In the genomic region with DNA sequence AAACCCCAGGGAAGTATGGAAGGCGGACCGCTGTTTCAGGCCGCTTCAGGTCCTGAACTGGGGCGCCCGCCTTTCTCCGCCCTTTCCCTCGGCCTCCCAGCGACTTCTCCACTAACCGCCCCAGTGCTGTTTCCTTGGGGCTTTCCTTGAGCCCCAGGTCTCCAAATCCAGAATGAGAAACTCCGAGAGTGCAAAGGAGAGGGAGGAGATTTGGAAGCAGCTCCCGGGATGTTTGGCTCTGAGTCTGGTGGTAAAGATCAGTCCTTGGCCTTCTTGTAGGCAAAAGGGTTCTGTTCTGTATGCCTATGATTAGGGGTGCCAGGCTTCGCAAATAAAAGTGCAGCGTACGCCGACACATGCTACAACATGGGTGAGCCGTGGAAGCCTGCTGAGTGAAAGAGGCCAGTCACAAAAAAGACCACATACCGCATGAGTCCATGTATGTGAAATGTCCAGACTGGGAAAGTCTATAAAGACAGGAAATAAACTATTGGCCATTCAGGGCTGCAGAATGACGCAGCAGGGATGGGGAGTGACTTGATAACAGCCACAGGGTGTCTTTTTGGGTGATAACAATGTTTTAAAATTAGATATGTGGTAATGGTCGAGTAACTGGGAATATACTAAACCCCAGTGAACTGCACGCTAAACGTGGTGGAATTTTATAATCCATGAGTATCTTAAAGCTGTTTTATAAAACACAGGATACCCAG, we compare ENCODE assay signal across 1 cellular context.
TF ChIP-seq lines count a peak whose summit lies in the region.

No MANE protein-coding gene starts in this region.

TF ChIP-seq in SK-N-SH treated with all-trans-retinoic acid at 6 μM for 48 hours, 23 proteins besides CTCF, POLR2A, EP300 and RAD21 (continued from another document):
- TF ChIP-seq ZNF8 (CRISPR knock-in tag; IDR thresholded peaks at IDR 0.05) (no peak), PPARA (CRISPR knock-in tag; IDR thresholded peaks at IDR 0.05; ENCODE audit: borderline replicate concordance) (no peak), ZFP30 (CRISPR knock-in tag; IDR thresholded peaks at IDR 0.05) (no peak), TCF4 (CRISPR knock-in tag; IDR thresholded peaks at IDR 0.05; ENCODE audit: borderline replicate concordance) (no peak), CSDC2 (CRISPR knock-in tag; IDR thresholded peaks at IDR 0.05) (no peak), ZFP3 (CRISPR knock-in tag; IDR thresholded peaks at IDR 0.05) (no peak), BACH2 (CRISPR knock-in tag; IDR thresholded peaks at IDR 0.05; ENCODE audit: borderline replicate concordance) (no peak), ESRRG (CRISPR knock-in tag; IDR thresholded peaks at IDR 0.05) (no peak), ISL1 (CRISPR knock-in tag; IDR thresholded peaks at IDR 0.05) (no peak)
- TF ChIP-seq, protein P1, sequence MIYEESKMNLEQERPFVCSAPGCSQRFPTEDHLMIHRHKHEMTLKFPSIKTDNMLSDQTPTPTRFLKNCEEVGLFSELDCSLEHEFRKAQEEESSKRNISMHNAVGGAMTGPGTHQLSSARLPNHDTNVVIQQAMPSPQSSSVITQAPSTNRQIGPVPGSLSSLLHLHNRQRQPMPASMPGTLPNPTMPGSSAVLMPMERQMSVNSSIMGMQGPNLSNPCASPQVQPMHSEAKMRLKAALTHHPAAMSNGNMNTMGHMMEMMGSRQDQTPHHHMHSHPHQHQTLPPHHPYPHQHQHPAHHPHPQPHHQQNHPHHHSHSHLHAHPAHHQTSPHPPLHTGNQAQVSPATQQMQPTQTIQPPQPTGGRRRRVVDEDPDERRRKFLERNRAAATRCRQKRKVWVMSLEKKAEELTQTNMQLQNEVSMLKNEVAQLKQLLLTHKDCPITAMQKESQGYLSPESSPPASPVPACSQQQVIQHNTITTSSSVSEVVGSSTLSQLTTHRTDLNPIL (CRISPR knock-in tag; IDR thresholded peaks at IDR 0.05; ENCODE audit: low read depth), result no peak
- TF ChIP-seq, protein P2, sequence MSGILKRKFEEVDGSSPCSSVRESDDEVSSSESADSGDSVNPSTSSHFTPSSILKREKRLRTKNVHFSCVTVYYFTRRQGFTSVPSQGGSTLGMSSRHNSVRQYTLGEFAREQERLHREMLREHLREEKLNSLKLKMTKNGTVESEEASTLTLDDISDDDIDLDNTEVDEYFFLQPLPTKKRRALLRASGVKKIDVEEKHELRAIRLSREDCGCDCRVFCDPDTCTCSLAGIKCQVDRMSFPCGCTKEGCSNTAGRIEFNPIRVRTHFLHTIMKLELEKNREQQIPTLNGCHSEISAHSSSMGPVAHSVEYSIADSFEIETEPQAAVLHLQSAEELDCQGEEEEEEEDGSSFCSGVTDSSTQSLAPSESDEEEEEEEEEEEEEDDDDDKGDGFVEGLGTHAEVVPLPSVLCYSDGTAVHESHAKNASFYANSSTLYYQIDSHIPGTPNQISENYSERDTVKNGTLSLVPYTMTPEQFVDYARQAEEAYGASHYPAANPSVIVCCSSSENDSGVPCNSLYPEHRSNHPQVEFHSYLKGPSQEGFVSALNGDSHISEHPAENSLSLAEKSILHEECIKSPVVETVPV (CRISPR knock-in tag; IDR thresholded peaks at IDR 0.05), result no peak
- TF ChIP-seq, protein P3, sequence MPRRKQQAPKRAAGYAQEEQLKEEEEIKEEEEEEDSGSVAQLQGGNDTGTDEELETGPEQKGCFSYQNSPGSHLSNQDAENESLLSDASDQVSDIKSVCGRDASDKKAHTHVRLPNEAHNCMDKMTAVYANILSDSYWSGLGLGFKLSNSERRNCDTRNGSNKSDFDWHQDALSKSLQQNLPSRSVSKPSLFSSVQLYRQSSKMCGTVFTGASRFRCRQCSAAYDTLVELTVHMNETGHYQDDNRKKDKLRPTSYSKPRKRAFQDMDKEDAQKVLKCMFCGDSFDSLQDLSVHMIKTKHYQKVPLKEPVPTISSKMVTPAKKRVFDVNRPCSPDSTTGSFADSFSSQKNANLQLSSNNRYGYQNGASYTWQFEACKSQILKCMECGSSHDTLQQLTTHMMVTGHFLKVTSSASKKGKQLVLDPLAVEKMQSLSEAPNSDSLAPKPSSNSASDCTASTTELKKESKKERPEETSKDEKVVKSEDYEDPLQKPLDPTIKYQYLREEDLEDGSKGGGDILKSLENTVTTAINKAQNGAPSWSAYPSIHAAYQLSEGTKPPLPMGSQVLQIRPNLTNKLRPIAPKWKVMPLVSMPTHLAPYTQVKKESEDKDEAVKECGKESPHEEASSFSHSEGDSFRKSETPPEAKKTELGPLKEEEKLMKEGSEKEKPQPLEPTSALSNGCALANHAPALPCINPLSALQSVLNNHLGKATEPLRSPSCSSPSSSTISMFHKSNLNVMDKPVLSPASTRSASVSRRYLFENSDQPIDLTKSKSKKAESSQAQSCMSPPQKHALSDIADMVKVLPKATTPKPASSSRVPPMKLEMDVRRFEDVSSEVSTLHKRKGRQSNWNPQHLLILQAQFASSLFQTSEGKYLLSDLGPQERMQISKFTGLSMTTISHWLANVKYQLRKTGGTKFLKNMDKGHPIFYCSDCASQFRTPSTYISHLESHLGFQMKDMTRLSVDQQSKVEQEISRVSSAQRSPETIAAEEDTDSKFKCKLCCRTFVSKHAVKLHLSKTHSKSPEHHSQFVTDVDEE (CRISPR knock-in tag; IDR thresholded peaks at IDR 0.05), result no peak
TF ChIP-seq in SK-N-SH treated with all-trans-retinoic acid at 6 μM for 48 hours: peak in this region for 0.
